Comparison of ENCODE assay signal across 1 cellular context in the genomic region with DNA sequence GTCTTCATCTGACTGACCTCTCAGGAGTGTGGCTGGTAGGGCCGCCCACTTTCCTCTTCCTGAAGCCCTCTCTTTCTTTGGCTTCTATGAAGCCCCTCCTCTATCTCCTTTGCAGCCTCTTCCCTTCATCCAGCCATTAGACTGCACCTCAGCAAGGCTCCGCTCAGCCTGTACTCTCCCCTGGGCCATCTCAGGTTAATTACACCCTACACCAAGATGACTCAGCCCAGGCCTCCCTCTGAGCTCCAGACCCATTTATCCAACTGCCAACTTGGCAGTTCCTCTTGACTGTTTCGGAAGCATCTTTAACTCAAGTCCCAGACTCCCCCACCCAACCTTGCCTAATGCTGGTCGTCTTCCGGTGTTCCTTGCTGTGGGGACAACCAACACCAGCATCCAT.
TF ChIP-seq lines count a peak whose summit lies in the region.

No MANE protein-coding gene starts in this region.

TF ChIP-seq in K562, 482 proteins besides CTCF, POLR2A, EP300 and RAD21:
- 0 out of 2 replicates have a peak, but pooled peaks have one; percentile 23 for TF ChIP-seq MAFG (tag; conservative IDR thresholded peaks at IDR 0.05)
- no peak for TF ChIP-seq MAZ (CRISPR knock-in tag; conservative IDR thresholded peaks at IDR 0.05 in 1 of 2, IDR thresholded peaks at IDR 0.05 in 1 of 2)
- no peak for TF ChIP-seq DPF2 (IDR thresholded peaks at IDR 0.05)
- no peak for TF ChIP-seq HINFP (tag; conservative IDR thresholded peaks at IDR 0.05; ENCODE audit: low read depth)
- TF ChIP-seq ZNF79 (CRISPR knock-in tag; IDR thresholded peaks at IDR 0.05; ENCODE audit: low read depth), result no peak
- TF ChIP-seq SP2 (IDR thresholded peaks at IDR 0.05; ENCODE audit: extremely low read depth, low read depth, low read length, poor library complexity, severe bottlenecking), result no peak
- TF ChIP-seq ZNF511 (CRISPR knock-in tag; IDR thresholded peaks at IDR 0.05), result no peak
- TF ChIP-seq GABPB2 (CRISPR knock-in tag; conservative IDR thresholded peaks at IDR 0.05), result no peak
- peak; percentile 16 for TF ChIP-seq MEIS2 (IDR thresholded peaks at IDR 0.05; ENCODE audit: partially characterized antibody)
- TF ChIP-seq POLR2B (IDR thresholded peaks at IDR 0.05; ENCODE audit: low read depth, partially characterized antibody), result no peak
- TF ChIP-seq, protein P1, sequence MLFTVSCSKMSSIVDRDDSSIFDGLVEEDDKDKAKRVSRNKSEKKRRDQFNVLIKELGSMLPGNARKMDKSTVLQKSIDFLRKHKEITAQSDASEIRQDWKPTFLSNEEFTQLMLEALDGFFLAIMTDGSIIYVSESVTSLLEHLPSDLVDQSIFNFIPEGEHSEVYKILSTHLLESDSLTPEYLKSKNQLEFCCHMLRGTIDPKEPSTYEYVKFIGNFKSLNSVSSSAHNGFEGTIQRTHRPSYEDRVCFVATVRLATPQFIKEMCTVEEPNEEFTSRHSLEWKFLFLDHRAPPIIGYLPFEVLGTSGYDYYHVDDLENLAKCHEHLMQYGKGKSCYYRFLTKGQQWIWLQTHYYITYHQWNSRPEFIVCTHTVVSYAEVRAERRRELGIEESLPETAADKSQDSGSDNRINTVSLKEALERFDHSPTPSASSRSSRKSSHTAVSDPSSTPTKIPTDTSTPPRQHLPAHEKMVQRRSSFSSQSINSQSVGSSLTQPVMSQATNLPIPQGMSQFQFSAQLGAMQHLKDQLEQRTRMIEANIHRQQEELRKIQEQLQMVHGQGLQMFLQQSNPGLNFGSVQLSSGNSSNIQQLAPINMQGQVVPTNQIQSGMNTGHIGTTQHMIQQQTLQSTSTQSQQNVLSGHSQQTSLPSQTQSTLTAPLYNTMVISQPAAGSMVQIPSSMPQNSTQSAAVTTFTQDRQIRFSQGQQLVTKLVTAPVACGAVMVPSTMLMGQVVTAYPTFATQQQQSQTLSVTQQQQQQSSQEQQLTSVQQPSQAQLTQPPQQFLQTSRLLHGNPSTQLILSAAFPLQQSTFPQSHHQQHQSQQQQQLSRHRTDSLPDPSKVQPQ (CRISPR knock-in tag; IDR thresholded peaks at IDR 0.05; ENCODE audit: borderline replicate concordance), result no peak
- no peak for TF ChIP-seq PTTG1 (tag; IDR thresholded peaks at IDR 0.05; ENCODE audit: low read depth)
- peak; percentile 36; the same call in 1 of the 2 replicates for TF ChIP-seq JUND (IDR thresholded peaks at IDR 0.05; ENCODE audit: borderline replicate concordance, low read depth, low read length)
- TF ChIP-seq JUND (tag; IDR thresholded peaks at IDR 0.05; ENCODE audit: borderline replicate concordance, low read depth, low read length), result peak; percentile 37; the same call in 1 of the 3 replicates
- no peak for TF ChIP-seq PBX2 (CRISPR knock-in tag; IDR thresholded peaks at IDR 0.05; ENCODE audit: low read depth)
- TF ChIP-seq PBX2 (tag; conservative IDR thresholded peaks at IDR 0.05; ENCODE audit: low read depth), result peak; percentile 54; the same call in 1 of the 2 replicates
- 0 out of 2 replicates have a peak, but pooled peaks have one; percentile 11 for TF ChIP-seq CTBP1 (IDR thresholded peaks at IDR 0.05; ENCODE audit: borderline replicate concordance)
- TF ChIP-seq, protein P2, sequence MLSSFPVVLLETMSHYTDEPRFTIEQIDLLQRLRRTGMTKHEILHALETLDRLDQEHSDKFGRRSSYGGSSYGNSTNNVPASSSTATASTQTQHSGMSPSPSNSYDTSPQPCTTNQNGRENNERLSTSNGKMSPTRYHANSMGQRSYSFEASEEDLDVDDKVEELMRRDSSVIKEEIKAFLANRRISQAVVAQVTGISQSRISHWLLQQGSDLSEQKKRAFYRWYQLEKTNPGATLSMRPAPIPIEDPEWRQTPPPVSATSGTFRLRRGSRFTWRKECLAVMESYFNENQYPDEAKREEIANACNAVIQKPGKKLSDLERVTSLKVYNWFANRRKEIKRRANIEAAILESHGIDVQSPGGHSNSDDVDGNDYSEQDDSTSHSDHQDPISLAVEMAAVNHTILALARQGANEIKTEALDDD (IDR thresholded peaks at IDR 0.05), result peak; percentile 19; the same call in 1 of the 2 replicates
